Comparison of ENCODE assay signal across 20 cellular contexts in the genomic region with DNA sequence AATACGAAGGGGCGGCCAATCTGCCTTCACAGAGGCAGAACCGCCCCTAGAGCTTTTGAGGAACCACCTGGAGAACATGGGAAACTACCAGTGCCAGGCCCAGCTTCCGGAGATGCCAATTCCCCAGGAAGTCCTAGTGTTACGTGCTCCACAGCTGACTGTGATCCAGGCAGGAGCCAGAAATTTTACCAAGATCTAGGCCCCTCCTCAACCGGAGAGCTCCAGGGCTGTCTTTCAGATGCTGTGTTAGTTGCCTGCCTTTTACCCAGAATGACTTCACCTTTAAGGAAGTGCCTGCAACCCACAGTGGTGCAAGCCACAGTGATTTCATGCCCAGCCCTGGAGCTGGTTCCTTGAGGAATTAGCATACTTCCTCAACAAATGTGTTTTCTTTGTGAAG.
DNase-seq lines count a peak whose midpoint lies in the region; ATAC-seq and TF ChIP-seq lines count a peak whose summit lies in the region.
"Had no signal": no experiment of that assay in that cellular context is flagged by ENCODE, and none has a peak within 500 bp of the region (broad histone marks: within the 10 kb centered on the region; RNA-seq: fewer than 3 reads in every experiment).

No MANE protein-coding gene starts in this region.

- ATAC-seq in Right ventricle myocardium inferior, result peak; percentile 43
- ATAC-seq in lung (ENCODE audit: insufficient read depth, low FRiP score), result peak; percentile 43
- peak; percentile 31 for ATAC-seq in aorta (ENCODE audit: low FRiP score)
- ATAC-seq: left lobe of liver; stimulated activated naive CD8-positive, alpha-beta T cell treated with anti-CD3 and anti-CD28 coated beads, Interleukin-15, amount 100 ng/mL, for 72 hours had no signal

- intact Hi-C loops in Right ventricle myocardium inferior (cut with DNase I), result no loop called here
- intact Hi-C loops in left ventricle myocardium inferior (cut with micrococcal nuclease), result loop anchor here (10.0 kb wide), 1 partner anchor 59 kb away; a partner anchor contains a TSS
- intact Hi-C loops in aorta (cut with DNase I), result no loop called here

- DNase-seq in Right ventricle myocardium inferior (ENCODE audit: missing footprints) (no peak), left ventricle myocardium inferior (no peak), caudate nucleus (lab: John Stamatoyannopoulos, UW) (no peak), lung (ENCODE audit: low spot score) (peak; percentile 45), aorta (peak in 1 of 2 donors; percentile 70), HAP-1 (ENCODE audit: low spot score in 2 of 2) (no peak), NCI-H345 (lab: John Stamatoyannopoulos, UW) (no peak)
- no peak for DNase-seq in activated CD4-positive, alpha-beta T cell treated with anti-CD3 and anti-CD28 coated beads for 4 hours
- DNase-seq: ACHN; activated CD4-positive, alpha-beta T cell treated with anti-CD3 and anti-CD28 coated beads for 1 hour; activated effector memory CD4-positive, alpha-beta T cell treated with anti-CD3 and anti-CD28 coated beads, Interleukin-2, amount 50 U/mL, for 16 hours; DND-41; foreskin melanocyte; NCI-H187 treated with DMSO at 0.1 percent for 48 hours; NCI-H446 treated with DMSO at 0.1 percent for 48 hours; stimulated activated CD4-positive, alpha-beta T cell treated with anti-CD3 and anti-CD28 coated beads, Interleukin-12 subunit alpha, Interleukin-12 subunit beta, amount 100 ng/mL, for 4 hours; stimulated activated naive CD8-positive, alpha-beta T cell treated with anti-CD3 and anti-CD28 coated beads, Interleukin-15, amount 100 ng/mL, for 72 hours; T-helper 2 cell had no signal

- H3K36me3 ChIP-seq in left ventricle myocardium inferior (no peaks in the 10 kb centered on the region), lung (ENCODE audit: control insufficient read depth in 2 of 2, insufficient read depth in 2 of 2, low read length in 2 of 2) (no peaks in the 10 kb centered on the region), aorta (ENCODE audit: control insufficient read depth in 1 of 2, insufficient read depth in 2 of 2, low read length in 1 of 2) (no peaks in the 10 kb centered on the region), HAP-1 (replicated peaks) (no peaks in the 10 kb centered on the region)
- H3K36me3 ChIP-seq: adrenal gland had no signal

- H3K27ac ChIP-seq in left ventricle myocardium inferior (replicated peaks) (no peak overlapping the region), caudate nucleus (ENCODE audit: low read depth, low read length) (peak overlapping the region; percentile 8), lung (ENCODE audit: low read depth in 1 of 2, low read length in 1 of 2) (peak overlapping the region in 1 of 2 donors; percentile 61), aorta (ENCODE audit: low read depth in 1 of 2, low read length in 2 of 2) (no peak overlapping the region)

- no peaks in the 10 kb centered on the region for H3K4me1 ChIP-seq in left ventricle myocardium inferior
- peaks cover 0 to 22% of the 10 kb centered on the region in 2 donors for H3K4me1 ChIP-seq in lung (ENCODE audit: control insufficient read depth in 2 of 2, insufficient read depth in 2 of 2, low read length in 2 of 2)
- no peaks in the 10 kb centered on the region for H3K4me1 ChIP-seq in aorta (ENCODE audit: control insufficient read depth in 1 of 2, insufficient read depth in 2 of 2, low read length in 2 of 2)
- H3K4me1 ChIP-seq in HAP-1, result no peaks in the 10 kb centered on the region

- in situ Hi-C loops in HAP-1 (cut with MboI; ENCODE audit: low sequenced_read_pairs), result no loop called here

- H3K4me3 ChIP-seq in left ventricle myocardium inferior, result no peak overlapping the region
- no peak overlapping the region for H3K4me3 ChIP-seq in lung
- no peak overlapping the region for H3K4me3 ChIP-seq in aorta (ENCODE audit: low read length in 2 of 2)
- H3K4me3 ChIP-seq in HAP-1, result no peak overlapping the region
- H3K4me3 ChIP-seq: adrenal gland had no signal

- H3K27me3 ChIP-seq in left ventricle myocardium inferior (ENCODE audit: low read depth), result no peaks in the 10 kb centered on the region
- H3K27me3 ChIP-seq in lung (ENCODE audit: control insufficient read depth, insufficient read depth), result no peaks in the 10 kb centered on the region
- no peaks in the 10 kb centered on the region for H3K27me3 ChIP-seq in aorta (ENCODE audit: control insufficient read depth in 1 of 2, insufficient read depth in 2 of 2, low read length in 1 of 2)
- H3K27me3 ChIP-seq in HAP-1 (ENCODE audit: low read depth), result no peaks in the 10 kb centered on the region
- H3K27me3 ChIP-seq: adrenal gland had no signal

- TF ChIP-seq CTCF in left ventricle myocardium inferior (IDR thresholded peaks at IDR 0.05; ENCODE audit: borderline replicate concordance) (no peak), lung (IDR thresholded peaks at IDR 0.05; ENCODE audit: control extremely low read depth, extremely low read depth) (no peak)

- H3K9me3 ChIP-seq in left ventricle myocardium inferior (replicated peaks) (no peaks in the 10 kb centered on the region), lung (ENCODE audit: control insufficient read depth in 2 of 2, insufficient read depth in 1 of 2, low read length in 1 of 2) (no peaks in the 10 kb centered on the region), aorta (ENCODE audit: control insufficient read depth, low read length) (no peaks in the 10 kb centered on the region), HAP-1 (no peaks in the 10 kb centered on the region)
- H3K9me3 ChIP-seq: adrenal gland had no signal

- 28 to 53% methylated on average over 6 of the region's 6 CpGs for WGBS in lung, 2 donors
- 82 to 84% methylated on average over 6 of the region's 6 CpGs for WGBS in aorta, 2 donors
